ENCODE assay signal across 1 cellular context in genomic region chr20:4165984-4166725, GRCh38.
TF ChIP-seq lines count a peak whose summit lies in the region.

No MANE protein-coding gene starts in this region.

TF ChIP-seq in HEK293T, 16 proteins besides CTCF, POLR2A, EP300 and RAD21 (continued from another document):
- TF ChIP-seq HDGF (IDR thresholded peaks at IDR 0.05; ENCODE audit: borderline replicate concordance): no peak
- TF ChIP-seq SUZ12 (IDR thresholded peaks at IDR 0.05): no peak
- no peak for TF ChIP-seq PKNOX1 (IDR thresholded peaks at IDR 0.05)
- no peak for TF ChIP-seq TARDBP (IDR thresholded peaks at IDR 0.05)
- TF ChIP-seq L3MBTL2 (conservative IDR thresholded peaks at IDR 0.05): no peak
- TF ChIP-seq SP1 (IDR thresholded peaks at IDR 0.05): no peak
- TF ChIP-seq FOXK2 (IDR thresholded peaks at IDR 0.05): no peak
- TF ChIP-seq FOXA1 (IDR thresholded peaks at IDR 0.05): no peak
- no peak for TF ChIP-seq ZNF384 (IDR thresholded peaks at IDR 0.05)
- no peak for TF ChIP-seq CTBP1 (IDR thresholded peaks at IDR 0.05; ENCODE audit: borderline replicate concordance)
- TF ChIP-seq BHLHE40 (IDR thresholded peaks at IDR 0.05; ENCODE audit: borderline replicate concordance): no peak
